Comparison of ENCODE assay signal across 16 cellular contexts in the genomic region with DNA sequence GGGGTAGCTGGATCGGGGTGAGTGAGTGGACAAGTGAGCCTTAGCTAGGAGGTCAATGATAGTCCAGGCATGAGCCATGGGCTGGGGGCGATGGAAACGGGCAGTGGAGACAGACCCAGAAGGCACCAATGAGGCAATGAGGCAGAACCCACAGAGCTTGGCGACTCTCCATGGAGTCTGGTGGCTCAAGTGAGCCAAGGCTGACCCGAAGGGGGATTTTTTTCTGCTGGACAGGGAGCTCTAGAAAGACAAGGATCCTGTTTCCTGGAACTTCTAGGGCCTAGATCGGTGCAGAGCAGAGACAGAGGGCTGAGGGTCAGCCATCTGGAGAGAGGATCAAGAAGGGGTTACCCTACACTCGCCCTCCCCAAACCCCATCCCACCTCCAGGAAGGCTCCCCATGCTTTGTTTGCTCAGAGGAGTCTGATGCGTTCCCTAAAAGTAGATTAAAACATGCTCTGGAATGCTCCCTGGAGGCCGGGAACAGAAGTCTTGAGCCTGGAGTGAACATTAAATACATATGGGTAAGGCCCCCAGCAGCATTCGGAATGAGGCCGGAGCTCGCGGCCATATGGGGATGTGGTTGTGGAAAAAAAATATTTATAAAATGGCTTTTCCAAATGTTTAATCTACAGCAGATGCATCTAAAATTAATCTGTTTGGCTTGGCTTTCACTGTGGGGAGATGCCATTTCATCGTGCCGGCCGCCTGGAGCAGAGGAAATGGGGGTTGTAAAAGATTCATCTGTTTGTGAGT.
DNase-seq lines count a peak whose midpoint lies in the region; ATAC-seq, FAIRE-seq and TF ChIP-seq lines count a peak whose summit lies in the region.
"Had no signal": no experiment of that assay in that cellular context is flagged by ENCODE, and none has a peak within 500 bp of the region (broad histone marks: within the 10 kb centered on the region; RNA-seq: fewer than 3 reads in every experiment).

No MANE protein-coding gene starts in this region.

- no peak for TF ChIP-seq CTCF in bronchial epithelial cell (IDR thresholded peaks at IDR 0.05; ENCODE audit: insufficient read depth, low read length, severe bottlenecking)
- TF ChIP-seq CTCF in lower lobe of right lung (IDR thresholded peaks at IDR 0.05), result no peak

- H3K9me3 ChIP-seq in lower lobe of right lung, result no peaks in the 10 kb centered on the region
- H3K9me3 ChIP-seq: tibial artery had no signal

- POLR2A ChIA-PET in HEK293T (lab: Yijun Ruan, JAX), result no interaction called here

- intact Hi-C loops in lower lobe of right lung (cut with DNase I), result no loop called here

- H3K27ac ChIP-seq in lower lobe of right lung, result no peak overlapping the region
- H3K27ac ChIP-seq: tibial artery had no signal

- H3K4me3 ChIP-seq in bronchial epithelial cell (ENCODE audit: low read depth, low read length) (no peak overlapping the region), lower lobe of right lung (no peak overlapping the region)
- H3K4me3 ChIP-seq: tibial artery had no signal

- H3K36me3 ChIP-seq in bronchial epithelial cell (ENCODE audit: control insufficient read depth, insufficient read depth, low read length) (no peaks in the 10 kb centered on the region), lower lobe of right lung (no peaks in the 10 kb centered on the region)
- H3K36me3 ChIP-seq: tibial artery had no signal

- CTCF ChIA-PET in HEK293T (lab: Yijun Ruan, JAX), result no interaction called here

- ATAC-seq in GM18870 (IDR thresholded peaks at IDR 0.05; ENCODE audit: unreplicated experiment), result no peak
- ATAC-seq in lower lobe of right lung, result no peak
- no peak for ATAC-seq in HG03521 (IDR thresholded peaks at IDR 0.05; ENCODE audit: unreplicated experiment)
- ATAC-seq: left colon had no signal

- no peaks in the 10 kb centered on the region for H3K27me3 ChIP-seq in bronchial epithelial cell (ENCODE audit: control insufficient read depth, insufficient read depth, low read length)
- no peaks in the 10 kb centered on the region for H3K27me3 ChIP-seq in lower lobe of right lung (ENCODE audit: low read depth)
- H3K27me3 ChIP-seq: tibial artery had no signal

- no peaks in the 10 kb centered on the region for H3K4me1 ChIP-seq in lower lobe of right lung

- peak; percentile 86 for FAIRE-seq in bronchial epithelial cell (lab: Jason Lieb, UNC)

- DNase-seq in AG08395 (ENCODE audit: low spot score) (peak; percentile 89), HS-5 (ENCODE audit: low read depth) (peak; percentile 44), bronchial epithelial cell (ENCODE audit: low read depth) (no peak), kidney tubule cell (ENCODE audit: low spot score) (peak; percentile 73), lower lobe of right lung (no peak), HEK293T (ENCODE audit: extremely low spot score) (no peak)
- DNase-seq: activated CD4-positive, CD25-positive, alpha-beta regulatory T cell; activated naive CD4-positive, alpha-beta T cell treated with anti-CD3 and anti-CD28 coated beads for 36 hours; COR-L47; GDM1; left colon; RPMI8226; stimulated activated CD4-positive, alpha-beta T cell treated with anti-CD3 and anti-CD28 coated beads, Interleukin-4, amount 100 ng/mL, for 24 hours; tibial artery had no signal

TF ChIP-seq in HEK293T, 16 proteins besides CTCF, POLR2A, EP300 and RAD21:
- TF ChIP-seq FOXA1 (IDR thresholded peaks at IDR 0.05) (no peak), BHLHE40 (IDR thresholded peaks at IDR 0.05; ENCODE audit: borderline replicate concordance) (no peak), CTBP1 (IDR thresholded peaks at IDR 0.05; ENCODE audit: borderline replicate concordance) (no peak), ZNF384 (IDR thresholded peaks at IDR 0.05) (no peak), FOXK2 (IDR thresholded peaks at IDR 0.05) (no peak), TARDBP (IDR thresholded peaks at IDR 0.05) (no peak)

Comparison
In these comparisons a context has a peak if more than half of its experiments do, and no peak if none do; other contexts are left out.
1. DNase-seq: peak in AG08395 (single experiment), HS-5 (single experiment) and kidney tubule cell (single experiment); none in bronchial epithelial cell (single experiment), lower lobe of right lung (single experiment) and HEK293T (single experiment).